Comparison of ENCODE assay signal across 12 cellular contexts in the genomic region with DNA sequence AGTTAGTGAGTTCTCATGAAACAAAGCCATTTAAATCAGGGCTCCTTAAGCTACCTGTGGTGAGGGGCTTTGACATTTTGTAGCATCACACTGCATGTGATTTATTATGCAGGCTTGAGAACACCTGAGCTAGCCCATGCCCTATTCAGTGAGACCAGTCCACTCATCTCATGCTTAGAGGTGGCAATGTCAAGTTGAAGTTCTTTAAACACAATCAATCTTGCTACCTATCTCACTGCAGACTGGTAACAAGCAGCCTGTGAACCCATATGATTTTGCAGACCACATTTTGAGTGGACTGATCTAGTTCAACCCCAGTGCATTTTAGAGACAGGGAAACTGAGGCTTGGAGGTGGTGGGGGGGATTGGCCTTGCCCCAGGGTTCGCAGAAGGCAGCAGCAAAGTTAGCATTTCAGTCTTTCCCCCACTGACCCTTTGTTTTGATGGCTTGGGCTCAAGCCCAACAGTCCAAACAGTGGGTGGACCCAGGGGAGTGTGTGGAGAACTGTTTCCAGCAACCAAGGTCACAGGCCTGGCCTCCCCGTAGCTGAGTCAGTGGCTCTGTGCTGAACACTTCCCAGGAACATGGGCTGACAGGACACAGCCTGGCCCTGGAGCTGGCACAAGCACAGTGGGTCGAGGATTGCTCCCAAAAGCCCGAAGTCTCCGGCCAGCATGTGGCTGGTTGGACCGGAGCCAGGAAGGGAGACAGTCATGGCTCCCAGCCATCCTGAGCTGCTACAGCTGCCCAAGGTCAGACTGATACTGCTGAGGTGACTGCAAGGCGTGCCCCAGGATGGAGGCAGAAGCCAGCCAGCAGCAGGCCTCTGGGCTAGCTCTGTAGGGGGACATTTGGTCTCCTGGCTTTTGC.
DNase-seq lines count a peak whose midpoint lies in the region; ATAC-seq, FAIRE-seq and TF ChIP-seq lines count a peak whose summit lies in the region.
"Had no signal": no experiment of that assay in that cellular context is flagged by ENCODE, and none has a peak within 500 bp of the region (broad histone marks: within the 10 kb centered on the region; RNA-seq: fewer than 3 reads in every experiment).

No MANE protein-coding gene starts in this region.

- in situ Hi-C loops in gastrocnemius medialis (cut with MboI; ENCODE audit: low sequenced_read_pairs in 4 of 4), result no loop called here

- no peaks in the 10 kb centered on the region for H3K36me3 ChIP-seq in left ventricle myocardium inferior
- H3K36me3 ChIP-seq in gastrocnemius medialis, result no peaks in the 10 kb centered on the region

- intact Hi-C loops in left ventricle myocardium inferior (cut with micrococcal nuclease), result no loop called here
- intact Hi-C loops in gastrocnemius medialis (cut with DNase I; ENCODE audit: low total_unique reads), result no loop called here

- TF ChIP-seq CTCF in left ventricle myocardium inferior (IDR thresholded peaks at IDR 0.05; ENCODE audit: borderline replicate concordance) (no peak), gastrocnemius medialis (IDR thresholded peaks at IDR 0.05 in 4 of 5, conservative IDR thresholded peaks at IDR 0.05 in 1 of 5) (no peak)

- ATAC-seq in gastrocnemius medialis (peak; percentile 79 to 92), GM21515 (IDR thresholded peaks at IDR 0.05; ENCODE audit: unreplicated experiment) (no peak), GM21528 (IDR thresholded peaks at IDR 0.05; ENCODE audit: low FRiP score, unreplicated experiment) (no peak)
- ATAC-seq: activated CD4-positive, CD25-positive, alpha-beta regulatory T cell treated with anti-CD3 and anti-CD28 coated beads, Interleukin-2, amount 50 U/mL, for 24 hours had no signal

- TF ChIP-seq POLR2A in H54 (IDR thresholded peaks at IDR 0.05; ENCODE audit: low read depth, low read length), result no peak
- no peak for TF ChIP-seq POLR2A in gastrocnemius medialis (IDR thresholded peaks at IDR 0.05)

- H3K9me3 ChIP-seq in left ventricle myocardium inferior (replicated peaks) (no peaks in the 10 kb centered on the region), gastrocnemius medialis (no peaks in the 10 kb centered on the region)

- H3K4me3 ChIP-seq in left ventricle myocardium inferior, result no peak overlapping the region
- no peak overlapping the region for H3K4me3 ChIP-seq in gastrocnemius medialis

- H3K27ac ChIP-seq in angular gyrus (ENCODE audit: low read depth, low read length) (peak overlapping the region; percentile 2), left ventricle myocardium inferior (replicated peaks) (peak overlapping the region; percentile 93), gastrocnemius medialis (peak overlapping the region; percentile 48 to 70 (median 59))

- DNase-seq in H54 (ENCODE audit: insufficient read length, low spot score) (peak; percentile 49), left ventricle myocardium inferior (peak; percentile 88), gastrocnemius medialis (peak; percentile 38 to 82), NOMO-1 treated with dmso at 0.1 percent for 144 hours (lab: John Stamatoyannopoulos, UW; ENCODE audit: unreplicated experiment) (no peak), NCI-H1417 (lab: John Stamatoyannopoulos, UW) (no peak)
- DNase-seq: H7, MV-4-11 had no signal

- peak; percentile 79 for FAIRE-seq in H54 (lab: Jason Lieb, UNC)
- FAIRE-seq: endometrium had no signal

- H3K27me3 ChIP-seq in left ventricle myocardium inferior (ENCODE audit: low read depth) (no peaks in the 10 kb centered on the region), gastrocnemius medialis (no peaks in the 10 kb centered on the region)

- H3K4me1 ChIP-seq in left ventricle myocardium inferior (peaks cover 60% of the 10 kb centered on the region), gastrocnemius medialis (peaks cover 6 to 10% of the 10 kb centered on the region in 2 donors)

Comparison
In these comparisons a context has a peak if more than half of its experiments do, and no peak if none do; other contexts are left out.
1. DNase-seq: peak in H54 (single experiment), left ventricle myocardium inferior (single experiment) and gastrocnemius medialis (2 of 2); none in NOMO-1 treated with dmso at 0.1 percent for 144 hours (single experiment) and NCI-H1417 (0 of 3).
2. H3K27ac ChIP-seq: peak in every context shown above with its lines; median percentile 93 in left ventricle myocardium inferior; 59 in gastrocnemius medialis; 2 in angular gyrus.
3. ATAC-seq: peak in gastrocnemius medialis (2 of 2); none in GM21515 (single experiment) and GM21528 (single experiment).